34 cellular contexts compared by ENCODE assay signal in genomic region chr11:44901782-44902181, GRCh38.
"Had no signal": no experiment of that assay in that cellular context is flagged by ENCODE, and none has a peak within 500 bp of the region (broad histone marks: within the 10 kb centered on the region; RNA-seq: fewer than 3 reads in every experiment).

No MANE protein-coding gene starts in this region.

- H3K4me1 ChIP-seq: ascending aorta, breast epithelium, foreskin keratinocyte had no signal

- H3K36me3 ChIP-seq: ascending aorta, breast epithelium had no signal

- H3K27me3 ChIP-seq: ascending aorta, breast epithelium, esophagus muscularis mucosa, gastroesophageal sphincter had no signal

- DNase-seq: activated CD4-positive, alpha-beta memory T cell treated with anti-CD3 and anti-CD28 coated beads for 36 hours; activated CD4-positive, alpha-beta T cell treated with anti-CD3 and anti-CD28 coated beads for 36 hours; activated CD4-positive, alpha-beta T cell treated with anti-CD3 and anti-CD28 coated beads, Interleukin-2, amount 10 ng/mL, durations not matched to agents 24 days and 14 days; activated CD4-positive, CD25-positive, alpha-beta regulatory T cell; activated CD4-positive, CD25-positive, alpha-beta regulatory T cell treated with anti-CD3 and anti-CD28 coated beads, Interleukin-2, amount 50 U/mL, for 72 hours; activated CD8-positive, alpha-beta memory T cell treated with anti-CD3 and anti-CD28 coated beads, Interleukin-2, amount 10 ng/mL, durations not matched to agents 7 days and 5 days; activated CD8-positive, alpha-beta memory T cell treated with anti-CD3 and anti-CD28 coated beads, Interleukin-2, amount 50 U/mL, for 4 hours; activated CD8-positive, alpha-beta T cell treated with anti-CD3 and anti-CD28 coated beads, Interleukin-2, amount 10 ng/mL, durations not matched to agents 7 days and 5 days; activated gamma-delta T cell; activated naive CD4-positive, alpha-beta T cell; activated naive CD4-positive, alpha-beta T cell treated with anti-CD3 and anti-CD28 coated beads, Interleukin-2, amount 10 ng/mL, durations not matched to agents 7 days and 5 days; activated naive CD8-positive, alpha-beta T cell treated with anti-CD3 and anti-CD28 coated beads, Interleukin-2, amount 10 ng/mL, durations not matched to agents 7 days and 5 days; activated T-cell treated with anti-CD3 and anti-CD28 coated beads, Interleukin-2, amount 50 U/mL, for 1 hour; activated T-cell treated with anti-CD3 and anti-CD28 coated beads, Interleukin-2, amount 50 U/mL, for 48 hours; dorsolateral prefrontal cortex; effector memory CD4-positive, alpha-beta T cell; endodermal cell; erythroblast; foreskin keratinocyte; head of caudate nucleus; T-cell; T1000 had no signal

- H3K36me3 Mint-ChIP-seq: activated CD8-positive, alpha-beta memory T cell treated with anti-CD3 and anti-CD28 coated beads, Interleukin-2, amount 10 ng/mL, durations not matched to agents 7 days and 5 days; activated naive CD8-positive, alpha-beta T cell treated with anti-CD3 and anti-CD28 coated beads, Interleukin-2, amount 10 ng/mL, durations not matched to agents 7 days and 5 days had no signal

- H3K9me3 ChIP-seq: ascending aorta, esophagus muscularis mucosa, gastroesophageal sphincter had no signal

- H3K27me3 Mint-ChIP-seq: activated CD4-positive, alpha-beta memory T cell treated with anti-CD3 and anti-CD28 coated beads for 36 hours; activated CD4-positive, alpha-beta T cell treated with anti-CD3 and anti-CD28 coated beads for 36 hours; activated CD4-positive, alpha-beta T cell treated with anti-CD3 and anti-CD28 coated beads, Interleukin-2, amount 10 ng/mL, durations not matched to agents 24 days and 14 days; activated CD8-positive, alpha-beta memory T cell treated with anti-CD3 and anti-CD28 coated beads, Interleukin-2, amount 10 ng/mL, durations not matched to agents 7 days and 5 days; activated naive CD4-positive, alpha-beta T cell treated with anti-CD3 and anti-CD28 coated beads, Interleukin-2, amount 10 ng/mL, durations not matched to agents 7 days and 5 days; central memory CD8-positive, alpha-beta T cell; T-cell had no signal

- H3K27ac ChIP-seq: ascending aorta, breast epithelium, coronary artery, esophagus muscularis mucosa, foreskin keratinocyte, gastroesophageal sphincter had no signal

- H3K4me3 ChIP-seq: ascending aorta, breast epithelium, coronary artery, dorsolateral prefrontal cortex, esophagus muscularis mucosa, gastroesophageal sphincter had no signal

- H3K4me1 Mint-ChIP-seq: activated CD4-positive, alpha-beta T cell treated with anti-CD3 and anti-CD28 coated beads for 36 hours; activated CD4-positive, alpha-beta T cell treated with anti-CD3 and anti-CD28 coated beads, Interleukin-2, amount 10 ng/mL, durations not matched to agents 24 days and 14 days; activated CD8-positive, alpha-beta memory T cell treated with anti-CD3 and anti-CD28 coated beads, Interleukin-2, amount 10 ng/mL, durations not matched to agents 7 days and 5 days; activated naive CD4-positive, alpha-beta T cell treated with anti-CD3 and anti-CD28 coated beads, Interleukin-2, amount 10 ng/mL, durations not matched to agents 7 days and 5 days; activated naive CD8-positive, alpha-beta T cell treated with anti-CD3 and anti-CD28 coated beads, Interleukin-2, amount 10 ng/mL, durations not matched to agents 7 days and 5 days; central memory CD8-positive, alpha-beta T cell; T-cell had no signal

- H3K27ac Mint-ChIP-seq: activated CD4-positive, alpha-beta memory T cell treated with anti-CD3 and anti-CD28 coated beads for 36 hours; activated CD4-positive, alpha-beta T cell treated with anti-CD3 and anti-CD28 coated beads for 36 hours; activated CD4-positive, alpha-beta T cell treated with anti-CD3 and anti-CD28 coated beads, Interleukin-2, amount 10 ng/mL, durations not matched to agents 24 days and 14 days; activated CD8-positive, alpha-beta memory T cell treated with anti-CD3 and anti-CD28 coated beads, Interleukin-2, amount 10 ng/mL, durations not matched to agents 7 days and 5 days; activated CD8-positive, alpha-beta T cell treated with anti-CD3 and anti-CD28 coated beads, Interleukin-2, amount 10 ng/mL, durations not matched to agents 7 days and 5 days; activated naive CD4-positive, alpha-beta T cell treated with anti-CD3 and anti-CD28 coated beads, Interleukin-2, amount 10 ng/mL, durations not matched to agents 7 days and 5 days; activated naive CD8-positive, alpha-beta T cell treated with anti-CD3 and anti-CD28 coated beads, Interleukin-2, amount 10 ng/mL, durations not matched to agents 7 days and 5 days; activated T-helper 1 cell treated with anti-CD3 and anti-CD28 coated beads, Interleukin-12 subunit alpha, Interleukin-12 subunit beta, Interleukin-2, Interleukin-4 antibody, amounts not matched to agents 30 ng/mL and 10 ng/mL and 1 ng/mL, durations not matched to agents 14 hours and 24 hours and 36 hours; dendritic cell treated with granulocyte-macrophage colony-stimulating factor and Interleukin-4, amounts not matched to agents 40 ng/mL and 50 ng/mL, for 4 days; endodermal cell; T-helper 1 cell treated with Interleukin-12 subunit alpha and Interleukin-12 subunit beta and Interleukin-4 antibody, amounts not matched to agents 30 μg/mL and 1 μg/mL, for 36 hours; T-helper 2 cell treated with Interferon-gamma antibody and Interleukin-4, amounts not matched to agents 5 μg/mL and 100 μg/mL, for 36 hours had no signal

- H3K4me3 Mint-ChIP-seq: activated CD4-positive, alpha-beta memory T cell treated with anti-CD3 and anti-CD28 coated beads for 36 hours; activated CD4-positive, alpha-beta T cell treated with anti-CD3 and anti-CD28 coated beads for 36 hours; activated CD4-positive, alpha-beta T cell treated with anti-CD3 and anti-CD28 coated beads, Interleukin-2, amount 10 ng/mL, durations not matched to agents 24 days and 14 days; activated CD8-positive, alpha-beta memory T cell treated with anti-CD3 and anti-CD28 coated beads, Interleukin-2, amount 10 ng/mL, durations not matched to agents 7 days and 5 days; activated CD8-positive, alpha-beta T cell treated with anti-CD3 and anti-CD28 coated beads, Interleukin-2, amount 10 ng/mL, durations not matched to agents 7 days and 5 days; activated naive CD4-positive, alpha-beta T cell treated with anti-CD3 and anti-CD28 coated beads, Interleukin-2, amount 10 ng/mL, durations not matched to agents 7 days and 5 days; activated naive CD8-positive, alpha-beta T cell treated with anti-CD3 and anti-CD28 coated beads, Interleukin-2, amount 10 ng/mL, durations not matched to agents 7 days and 5 days; activated T-helper 1 cell treated with anti-CD3 and anti-CD28 coated beads, Interleukin-12 subunit alpha, Interleukin-12 subunit beta, Interleukin-2, Interleukin-4 antibody, amounts not matched to agents 30 ng/mL and 10 ng/mL and 1 ng/mL, durations not matched to agents 14 hours and 24 hours and 36 hours; brain; central memory CD8-positive, alpha-beta T cell; dendritic cell treated with granulocyte-macrophage colony-stimulating factor and Interleukin-4, amounts not matched to agents 40 ng/mL and 50 ng/mL, for 4 days; endodermal cell; T-cell; T-helper 1 cell treated with Interleukin-12 subunit alpha and Interleukin-12 subunit beta and Interleukin-4 antibody, amounts not matched to agents 30 μg/mL and 1 μg/mL, for 36 hours; T-helper 2 cell treated with Interferon-gamma antibody and Interleukin-4, amounts not matched to agents 5 μg/mL and 100 μg/mL, for 36 hours had no signal

- H3K9me3 Mint-ChIP-seq: activated CD4-positive, alpha-beta memory T cell treated with anti-CD3 and anti-CD28 coated beads for 36 hours; activated CD4-positive, alpha-beta T cell treated with anti-CD3 and anti-CD28 coated beads, Interleukin-2, amount 10 ng/mL, durations not matched to agents 24 days and 14 days; activated naive CD4-positive, alpha-beta T cell treated with anti-CD3 and anti-CD28 coated beads, Interleukin-2, amount 10 ng/mL, durations not matched to agents 7 days and 5 days; activated naive CD8-positive, alpha-beta T cell treated with anti-CD3 and anti-CD28 coated beads, Interleukin-2, amount 10 ng/mL, durations not matched to agents 7 days and 5 days; activated T-helper 1 cell treated with anti-CD3 and anti-CD28 coated beads, Interleukin-12 subunit alpha, Interleukin-12 subunit beta, Interleukin-2, Interleukin-4 antibody, amounts not matched to agents 30 ng/mL and 10 ng/mL and 1 ng/mL, durations not matched to agents 14 hours and 24 hours and 36 hours; central memory CD8-positive, alpha-beta T cell; dendritic cell treated with granulocyte-macrophage colony-stimulating factor and Interleukin-4, amounts not matched to agents 40 ng/mL and 50 ng/mL, for 4 days; T-helper 1 cell treated with Interleukin-12 subunit alpha and Interleukin-12 subunit beta and Interleukin-4 antibody, amounts not matched to agents 30 μg/mL and 1 μg/mL, for 36 hours; T-helper 2 cell treated with Interferon-gamma antibody and Interleukin-4, amounts not matched to agents 5 μg/mL and 100 μg/mL, for 36 hours had no signal

- ATAC-seq: activated CD4-positive, alpha-beta T cell treated with anti-CD3 and anti-CD28 coated beads for 36 hours; activated CD8-positive, alpha-beta memory T cell treated with anti-CD3 and anti-CD28 coated beads, Interleukin-2, amount 10 ng/mL, durations not matched to agents 7 days and 5 days; activated CD8-positive, alpha-beta T cell treated with anti-CD3 and anti-CD28 coated beads, Interleukin-2, amount 10 ng/mL, durations not matched to agents 7 days and 5 days; activated naive CD4-positive, alpha-beta T cell treated with anti-CD3 and anti-CD28 coated beads, Interleukin-2, amount 50 U/mL, for 72 hours; foreskin keratinocyte; gastroesophageal sphincter; T-cell had no signal
